In the genomic region with DNA sequence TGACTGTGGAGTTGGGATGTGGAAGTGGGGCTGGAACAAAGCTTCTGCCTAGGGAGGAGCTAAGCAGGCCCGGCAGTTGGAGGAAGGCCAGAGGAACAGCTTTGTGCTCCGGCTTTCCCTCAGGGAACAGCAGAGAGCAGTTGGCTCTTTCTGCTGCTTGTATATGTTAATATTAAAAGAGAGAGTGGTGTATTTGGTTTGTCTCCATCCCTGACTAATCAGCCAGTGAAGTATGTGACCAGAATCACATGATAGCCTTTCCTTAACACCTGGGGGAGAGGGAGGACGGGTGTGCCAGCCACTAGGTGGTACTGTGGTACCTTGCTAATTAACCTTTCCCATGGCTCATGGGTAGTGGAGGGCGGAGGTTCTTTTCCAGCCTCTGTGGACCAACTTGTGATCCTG, we compare ENCODE assay signal across 9 cellular contexts. TPM values are rescaled to one million over a fixed set of nuclear protein-coding genes. Genes with fewer than 3 reads are reported as not detected.
DNase-seq lines count a peak whose midpoint lies in the region; ATAC-seq, FAIRE-seq and TF ChIP-seq lines count a peak whose summit lies in the region.
"Had no signal": no experiment of that assay in that cellular context is flagged by ENCODE, and none has a peak within 500 bp of the region (broad histone marks: within the 10 kb centered on the region; RNA-seq: fewer than 3 reads in every experiment).

No MANE protein-coding gene starts in this region.

- DNase-seq in Caki2 (ENCODE audit: low read depth), result peak; percentile 92
- peak; percentile 49 for DNase-seq in RPMI8226
- peak; percentile 53 to 76 for DNase-seq in breast epithelium (ENCODE audit: low spot score in 2 of 2)
- peak; percentile 49 for DNase-seq in HepG2 (ENCODE audit: low spot score)
- DNase-seq in SKM-1 treated with dmso at 0.1 percent for 144 hours (lab: John Stamatoyannopoulos, UW; ENCODE audit: unreplicated experiment), result no peak

- H3K4me3 ChIP-seq in HUES48 (ENCODE audit: low read depth, low read length), result no peak overlapping the region
- H3K4me3 ChIP-seq in breast epithelium, result no peak overlapping the region
- H3K4me3 ChIP-seq in HepG2 (replicated peaks in 1 of 3; ENCODE audit: insufficient read depth in 1 of 3, low read depth in 2 of 3, low read length in 3 of 3), result no peak overlapping the region
- H3K4me3 ChIP-seq: SJSA1 had no signal

- peak; percentile 71 for TF ChIP-seq RAD21 in HepG2 (CRISPR knock-in tag; IDR thresholded peaks at IDR 0.05)

- H3K4me2 ChIP-seq in HepG2 (ENCODE audit: low read depth, low read length), result no peak overlapping the region

- WGBS in HepG2 (ENCODE audit: low lambda C conversion rate), result 83% methylated on average over 4 of the region's 4 CpGs

- TF ChIP-seq POLR2A in breast epithelium (IDR thresholded peaks at IDR 0.05), result no peak
- peak in 1 of 2 experiments; percentile 20; a peak in 2 of 4 replicates for TF ChIP-seq POLR2A in HepG2 (IDR thresholded peaks at IDR 0.05; ENCODE audit: insufficient read depth in 1 of 2, low read depth in 2 of 2, low read length in 2 of 2)

- no peaks in the 10 kb centered on the region for H3K9me3 ChIP-seq in HUES48 (ENCODE audit: control insufficient read depth, insufficient read depth, low read length)
- H3K9me3 ChIP-seq in breast epithelium, result no peaks in the 10 kb centered on the region
- H3K9me3 ChIP-seq in HepG2 (ENCODE audit: low read length), result no peaks in the 10 kb centered on the region
- H3K9me3 ChIP-seq: SJSA1 had no signal

- no peak overlapping the region for H2AFZ ChIP-seq in HepG2 (ENCODE audit: low read length)

- no peaks in the 10 kb centered on the region for H4K20me1 ChIP-seq in HepG2 (ENCODE audit: insufficient read depth, low read length)

- H3K79me2 ChIP-seq in HepG2 (ENCODE audit: insufficient read depth, low read length), result no peaks in the 10 kb centered on the region

- H3K36me3 ChIP-seq in HUES48 (ENCODE audit: control insufficient read depth, insufficient read depth, low read length) (peaks cover 57% of the 10 kb centered on the region), breast epithelium (peaks cover 7% of the 10 kb centered on the region), HepG2 (replicated peaks in 1 of 2; ENCODE audit: control insufficient read depth in 1 of 2, insufficient read depth in 2 of 2, low read length in 2 of 2) (peaks cover 26 to 59% of the 10 kb centered on the region in 2 experiments)

- H3K27me3 ChIP-seq in HUES48 (ENCODE audit: control insufficient read depth, insufficient read depth, low read length), result no peaks in the 10 kb centered on the region
- no peaks in the 10 kb centered on the region for H3K27me3 ChIP-seq in breast epithelium
- no peaks in the 10 kb centered on the region for H3K27me3 ChIP-seq in HepG2 (ENCODE audit: control insufficient read depth in 1 of 2, insufficient read depth in 2 of 2, low read length in 2 of 2)
- H3K27me3 ChIP-seq: SJSA1 had no signal

- peak in 2 of 3 donors; percentile 32 to 62 for TF ChIP-seq CTCF in breast epithelium (IDR thresholded peaks at IDR 0.05)
- peak; percentile 81 for TF ChIP-seq CTCF in HepG2 (CRISPR knock-in tag; IDR thresholded peaks at IDR 0.05)

- peak; percentile 72 for FAIRE-seq in HepG2 (lab: Jason Lieb, UNC)

- in situ Hi-C loops in Caki2 (cut with HindIII; ENCODE audit: low pct_unique_long_range_greater_than_20kb, low sequenced_read_pairs), result no loop called here
- in situ Hi-C loops in HepG2 (cut with HindIII; ENCODE audit: extremely low pct_ligation_motif_present, low pct_unique_long_range_greater_than_20kb), result loop anchor here (25.0 kb wide), 1 partner anchor 258 kb away; the partner anchor contains the start of gene PARL

- intact Hi-C loops in breast epithelium (cut with DNase I; ENCODE audit: low total_unique reads) (no loop called here), HepG2 (cut with micrococcal nuclease; ENCODE audit: unreplicated experiment) (loop anchor here (1.0 to 5.0 kb wide), 2 partner anchors 42 to 97 kb away; partner anchors contain the start of gene ABCF3)

- POLR2A ChIA-PET in HepG2 (lab: Yijun Ruan, JAX), result interaction anchor here (0.8 to 1.2 kb wide), 5 partner anchors 10 to 97 kb away, joined by 3 to 7 read pairs (median 4); partner anchors contain the start of genes ABCF3, DVL3 and EIF2B5

- H3K4me1 ChIP-seq in HUES48 (ENCODE audit: control insufficient read depth, insufficient read depth, low read length) (no peaks in the 10 kb centered on the region), breast epithelium (no peaks in the 10 kb centered on the region), HepG2 (ENCODE audit: insufficient read depth, low read length) (peaks cover 7% of the 10 kb centered on the region)
- H3K4me1 ChIP-seq: SJSA1 had no signal

- CTCF ChIA-PET in HepG2 (lab: Yijun Ruan, JAX; ENCODE audit: low intra/inter-chr PET ratio, low total read pairs), result interaction anchor here (1.1 kb wide), 1 partner anchor 144 kb away, joined by 3 read pairs; no protein-coding TSS in a partner anchor

- no TSS peak for BruUV-seq in HepG2 (replicated peaks; lab: Mats Ljungman, UMichigan)

- ATAC-seq in HepG2 (peak; percentile 80), GM18498 (IDR thresholded peaks at IDR 0.05; ENCODE audit: unreplicated experiment) (no peak), GM21723 (IDR thresholded peaks at IDR 0.05; ENCODE audit: unreplicated experiment) (no peak)

- H3K9ac ChIP-seq in HUES48 (ENCODE audit: low read depth, low read length) (no peak overlapping the region), HepG2 (ENCODE audit: insufficient read depth, low read depth, low read length) (no peak overlapping the region)

- peak overlapping the region; percentile 8 for H3K27ac ChIP-seq in HUES48 (ENCODE audit: low read depth, low read length)
- H3K27ac ChIP-seq in breast epithelium, result peak overlapping the region; percentile 13 to 50
- no peak overlapping the region for H3K27ac ChIP-seq in HepG2 (ENCODE audit: extremely low read length, insufficient read depth, low read length)
- H3K27ac ChIP-seq: SJSA1 had no signal

- TF ChIP-seq EP300 in HepG2 (IDR thresholded peaks at IDR 0.05; ENCODE audit: low read depth in 2 of 2, low read length in 2 of 2), result no peak
- TF ChIP-seq EP300 in HepG2 (CRISPR knock-in tag; IDR thresholded peaks at IDR 0.05; ENCODE audit: borderline replicate concordance), result no peak

RNA-seq across cellular contexts. Expression of gene EIF2B5, which starts 10.0 kb away (rescaled TPM):
- 43.1 and 50.5 TPM in 2 replicates for total RNA-seq in Caki2 (2014; rRNA removed; shearing (Covaris generic); ENCODE audit: low replicate concordance)
- total RNA-seq in breast epithelium, result 10 to 100 TPM; 37.3 to 62.3 (median 50.1) TPM
- total RNA-seq in HepG2 (2016; rRNA removed; fragmentation: Illumina TruSeq; extraction: Trizol), result 60.2 and 60.3 TPM in 2 replicates
- total RNA-seq in HepG2 (2016; cell fraction: cytosol; rRNA removed; fragmentation: Illumina TruSeq; extraction: Trizol; ENCODE audit: low read depth), result 13.3 and 14.4 TPM in 2 replicates
- total RNA-seq in HepG2 (2016; cell fraction: insoluble cytoplasmic fraction; rRNA removed; fragmentation: Illumina TruSeq; extraction: Trizol), result 56.4 and 59.3 TPM in 2 replicates
- 25.4 and 30.0 TPM in 2 replicates for total RNA-seq in HepG2 (2016; cell fraction: membrane; rRNA removed; fragmentation: Illumina TruSeq; extraction: Trizol)
- 46.2 and 46.9 TPM in 2 replicates for total RNA-seq in HepG2 (2016; cell fraction: nucleus; rRNA removed; fragmentation: Illumina TruSeq; extraction: Trizol)
- polyA plus RNA-seq in HepG2 (2011; rRNA removed), result 38.4 and 42.2 TPM in 2 replicates
- polyA plus RNA-seq in HepG2 (2011; cell fraction: cytosol; rRNA removed), result 31.2 and 31.6 TPM in 2 replicates
- polyA plus RNA-seq in HepG2 (2011; cell fraction: nucleus; rRNA removed), result 105 and 110 TPM in 2 replicates
- 31.8 and 34.3 TPM in 2 replicates for polyA plus RNA-seq in HepG2 (2012)
- polyA plus RNA-seq in HepG2 (2016; cell fraction: cytosol; fragmentation: Illumina TruSeq; extraction: Trizol; ENCODE audit: low read depth), result 12.5 and 14.4 TPM in 2 replicates
- polyA plus RNA-seq in HepG2 (2016; cell fraction: insoluble cytoplasmic fraction; fragmentation: Illumina TruSeq; extraction: Trizol; ENCODE audit: low read depth), result 49.2 and 49.4 TPM in 2 replicates
- polyA plus RNA-seq in HepG2 (2016; cell fraction: membrane; fragmentation: Illumina TruSeq; extraction: Trizol; ENCODE audit: low read depth), result 17.8 and 21.2 TPM in 2 replicates
- polyA plus RNA-seq in HepG2 (2016; cell fraction: nucleus; fragmentation: Illumina TruSeq; extraction: Trizol; ENCODE audit: insufficient read depth, low read depth), result 79.9 and 81.6 TPM in 2 replicates
- 63.6 and 87.1 TPM in 2 replicates for polyA minus RNA-seq in HepG2 (2011; rRNA and poly(A)+ RNA removed; ENCODE audit: low replicate concordance)
- polyA minus RNA-seq in HepG2 (2011; cell fraction: cytosol; rRNA and poly(A)+ RNA removed), result 14.2 and 16.3 TPM in 2 replicates
- 53.6 and 66.0 TPM in 2 replicates for polyA minus RNA-seq in HepG2 (2011; cell fraction: nucleus; rRNA and poly(A)+ RNA removed)

RNA-seq across cellular contexts. Expression of gene DVL3, which starts 10.1 kb away (rescaled TPM):
- 28.8 and 45.6 TPM in 2 replicates for total RNA-seq in Caki2 (2014; rRNA removed; shearing (Covaris generic); ENCODE audit: low replicate concordance)
- total RNA-seq in breast epithelium (10 to 100 TPM; 35.7 to 40.2 (median 36.1) TPM), HepG2 (2016; rRNA removed; fragmentation: Illumina TruSeq; extraction: Trizol) (25.4 and 29.0 TPM in 2 replicates)
- 23.8 and 24.8 TPM in 2 replicates for total RNA-seq in HepG2 (2016; cell fraction: cytosol; rRNA removed; fragmentation: Illumina TruSeq; extraction: Trizol; ENCODE audit: low read depth)
- total RNA-seq in HepG2 (2016; cell fraction: insoluble cytoplasmic fraction; rRNA removed; fragmentation: Illumina TruSeq; extraction: Trizol), result 20.5 and 27.5 TPM in 2 replicates
- 52.6 and 55.8 TPM in 2 replicates for total RNA-seq in HepG2 (2016; cell fraction: membrane; rRNA removed; fragmentation: Illumina TruSeq; extraction: Trizol)
- total RNA-seq in HepG2 (2016; cell fraction: nucleus; rRNA removed; fragmentation: Illumina TruSeq; extraction: Trizol), result 28.8 and 35.1 TPM in 2 replicates
- 36.1 and 42.9 TPM in 2 replicates for polyA plus RNA-seq in HepG2 (2011; rRNA removed)
- polyA plus RNA-seq in HepG2 (2011; cell fraction: cytosol; rRNA removed), result 18.8 and 21.5 TPM in 2 replicates
- 166 and 190 TPM in 2 replicates for polyA plus RNA-seq in HepG2 (2011; cell fraction: nucleus; rRNA removed)
- 37.1 and 38.4 TPM in 2 replicates for polyA plus RNA-seq in HepG2 (2012)
- 40.0 and 43.8 TPM in 2 replicates for polyA plus RNA-seq in HepG2 (2016; cell fraction: cytosol; fragmentation: Illumina TruSeq; extraction: Trizol; ENCODE audit: low read depth)
- polyA plus RNA-seq in HepG2 (2016; cell fraction: insoluble cytoplasmic fraction; fragmentation: Illumina TruSeq; extraction: Trizol; ENCODE audit: low read depth), result 28.4 and 42.1 TPM in 2 replicates
- polyA plus RNA-seq in HepG2 (2016; cell fraction: membrane; fragmentation: Illumina TruSeq; extraction: Trizol; ENCODE audit: low read depth), result 59.8 and 69.8 TPM in 2 replicates
- polyA plus RNA-seq in HepG2 (2016; cell fraction: nucleus; fragmentation: Illumina TruSeq; extraction: Trizol; ENCODE audit: insufficient read depth, low read depth), result 134 and 135 TPM in 2 replicates
- 62.6 and 62.7 TPM in 2 replicates for polyA minus RNA-seq in HepG2 (2011; rRNA and poly(A)+ RNA removed; ENCODE audit: low replicate concordance)
- 24.4 and 29.1 TPM in 2 replicates for polyA minus RNA-seq in HepG2 (2011; cell fraction: cytosol; rRNA and poly(A)+ RNA removed)
- 50.5 and 58.6 TPM in 2 replicates for polyA minus RNA-seq in HepG2 (2011; cell fraction: nucleus; rRNA and poly(A)+ RNA removed)

RNA-seq across cellular contexts. Expression of gene AP2M1, which starts 29.5 kb away (rescaled TPM):
- total RNA-seq in Caki2 (2014; rRNA removed; shearing (Covaris generic); ENCODE audit: low replicate concordance), result 712 and 818 TPM in 2 replicates
- total RNA-seq in breast epithelium (100 to 1,000 TPM; 195 to 240 (median 204) TPM), HepG2 (2016; rRNA removed; fragmentation: Illumina TruSeq; extraction: Trizol) (124 and 126 TPM in 2 replicates)
- total RNA-seq in HepG2 (2016; cell fraction: cytosol; rRNA removed; fragmentation: Illumina TruSeq; extraction: Trizol; ENCODE audit: low read depth), result 72.2 and 73.9 TPM in 2 replicates
- total RNA-seq in HepG2 (2016; cell fraction: insoluble cytoplasmic fraction; rRNA removed; fragmentation: Illumina TruSeq; extraction: Trizol), result 120 and 132 TPM in 2 replicates
- 105 and 110 TPM in 2 replicates for total RNA-seq in HepG2 (2016; cell fraction: membrane; rRNA removed; fragmentation: Illumina TruSeq; extraction: Trizol)
- total RNA-seq in HepG2 (2016; cell fraction: nucleus; rRNA removed; fragmentation: Illumina TruSeq; extraction: Trizol), result 55.3 and 71.0 TPM in 2 replicates
- polyA plus RNA-seq in HepG2 (2011; rRNA removed), result 146 and 189 TPM in 2 replicates
- 105 and 107 TPM in 2 replicates for polyA plus RNA-seq in HepG2 (2011; cell fraction: cytosol; rRNA removed)
- polyA plus RNA-seq in HepG2 (2011; cell fraction: nucleus; rRNA removed), result 190 and 200 TPM in 2 replicates
- 119 and 172 TPM in 2 replicates for polyA plus RNA-seq in HepG2 (2012)
- 89.6 and 102 TPM in 2 replicates for polyA plus RNA-seq in HepG2 (2016; cell fraction: cytosol; fragmentation: Illumina TruSeq; extraction: Trizol; ENCODE audit: low read depth)
- polyA plus RNA-seq in HepG2 (2016; cell fraction: insoluble cytoplasmic fraction; fragmentation: Illumina TruSeq; extraction: Trizol; ENCODE audit: low read depth), result 155 and 182 TPM in 2 replicates
- polyA plus RNA-seq in HepG2 (2016; cell fraction: membrane; fragmentation: Illumina TruSeq; extraction: Trizol; ENCODE audit: low read depth), result 110 and 116 TPM in 2 replicates
- polyA plus RNA-seq in HepG2 (2016; cell fraction: nucleus; fragmentation: Illumina TruSeq; extraction: Trizol; ENCODE audit: insufficient read depth, low read depth), result 139 and 149 TPM in 2 replicates
- polyA minus RNA-seq in HepG2 (2011; rRNA and poly(A)+ RNA removed; ENCODE audit: low replicate concordance), result 177 and 651 TPM in 2 replicates
- polyA minus RNA-seq in HepG2 (2011; cell fraction: cytosol; rRNA and poly(A)+ RNA removed), result 51.9 and 58.8 TPM in 2 replicates
- polyA minus RNA-seq in HepG2 (2011; cell fraction: nucleus; rRNA and poly(A)+ RNA removed), result 68.9 and 87.9 TPM in 2 replicates

RNA-seq across cellular contexts. Expression of gene ABCF3, which starts 40.9 kb away (rescaled TPM):
- total RNA-seq in Caki2 (2014; rRNA removed; shearing (Covaris generic); ENCODE audit: low replicate concordance), result 52.1 and 65.6 TPM in 2 replicates
- 10 to 100 TPM; 59.4 to 77.4 (median 71.8) TPM for total RNA-seq in breast epithelium
- 32.7 and 38.8 TPM in 2 replicates for total RNA-seq in HepG2 (2016; rRNA removed; fragmentation: Illumina TruSeq; extraction: Trizol)
- 7.0 and 8.6 TPM in 2 replicates for total RNA-seq in HepG2 (2016; cell fraction: cytosol; rRNA removed; fragmentation: Illumina TruSeq; extraction: Trizol; ENCODE audit: low read depth)
- 30.5 and 38.2 TPM in 2 replicates for total RNA-seq in HepG2 (2016; cell fraction: insoluble cytoplasmic fraction; rRNA removed; fragmentation: Illumina TruSeq; extraction: Trizol)
- total RNA-seq in HepG2 (2016; cell fraction: membrane; rRNA removed; fragmentation: Illumina TruSeq; extraction: Trizol), result 9.7 and 13.0 TPM in 2 replicates
- 31.0 and 40.0 TPM in 2 replicates for total RNA-seq in HepG2 (2016; cell fraction: nucleus; rRNA removed; fragmentation: Illumina TruSeq; extraction: Trizol)
- 46.5 and 48.2 TPM in 2 replicates for polyA plus RNA-seq in HepG2 (2011; rRNA removed)
- polyA plus RNA-seq in HepG2 (2011; cell fraction: cytosol; rRNA removed), result 30.2 and 39.9 TPM in 2 replicates
- 164 and 188 TPM in 2 replicates for polyA plus RNA-seq in HepG2 (2011; cell fraction: nucleus; rRNA removed)
- 28.3 and 31.4 TPM in 2 replicates for polyA plus RNA-seq in HepG2 (2012)
- polyA plus RNA-seq in HepG2 (2016; cell fraction: cytosol; fragmentation: Illumina TruSeq; extraction: Trizol; ENCODE audit: low read depth), result 4.3 TPM in 2 replicates
- 30.4 and 34.2 TPM in 2 replicates for polyA plus RNA-seq in HepG2 (2016; cell fraction: insoluble cytoplasmic fraction; fragmentation: Illumina TruSeq; extraction: Trizol; ENCODE audit: low read depth)
- polyA plus RNA-seq in HepG2 (2016; cell fraction: membrane; fragmentation: Illumina TruSeq; extraction: Trizol; ENCODE audit: low read depth), result 5.7 and 8.3 TPM in 2 replicates
- polyA plus RNA-seq in HepG2 (2016; cell fraction: nucleus; fragmentation: Illumina TruSeq; extraction: Trizol; ENCODE audit: insufficient read depth, low read depth), result 92.9 and 103 TPM in 2 replicates
- 79.8 and 202 TPM in 2 replicates for polyA minus RNA-seq in HepG2 (2011; rRNA and poly(A)+ RNA removed; ENCODE audit: low replicate concordance)
- polyA minus RNA-seq in HepG2 (2011; cell fraction: cytosol; rRNA and poly(A)+ RNA removed), result 25.1 and 28.6 TPM in 2 replicates
- 71.1 and 80.3 TPM in 2 replicates for polyA minus RNA-seq in HepG2 (2011; cell fraction: nucleus; rRNA and poly(A)+ RNA removed)

RNA-seq across cellular contexts. Expression of gene HTR3E, which starts 48.3 kb away (rescaled TPM):
- not detected in 2 replicates for total RNA-seq in Caki2 (2014; rRNA removed; shearing (Covaris generic); ENCODE audit: low replicate concordance)
- not detected for total RNA-seq in breast epithelium
- not detected in 2 replicates for total RNA-seq in HepG2 (2016; rRNA removed; fragmentation: Illumina TruSeq; extraction: Trizol)
- total RNA-seq in HepG2 (2016; cell fraction: cytosol; rRNA removed; fragmentation: Illumina TruSeq; extraction: Trizol; ENCODE audit: low read depth), result not detected in 2 replicates
- total RNA-seq in HepG2 (2016; cell fraction: insoluble cytoplasmic fraction; rRNA removed; fragmentation: Illumina TruSeq; extraction: Trizol), result not detected in 2 replicates
- not detected in 2 replicates for total RNA-seq in HepG2 (2016; cell fraction: membrane; rRNA removed; fragmentation: Illumina TruSeq; extraction: Trizol)
- total RNA-seq in HepG2 (2016; cell fraction: nucleus; rRNA removed; fragmentation: Illumina TruSeq; extraction: Trizol), result not detected in 2 replicates
- polyA plus RNA-seq in HepG2 (2011; rRNA removed), result not detected in 2 replicates
- polyA plus RNA-seq in HepG2 (2011; cell fraction: cytosol; rRNA removed), result not detected in 2 replicates
- polyA plus RNA-seq in HepG2 (2011; cell fraction: nucleus; rRNA removed), result not detected in 2 replicates
- polyA plus RNA-seq in HepG2 (2012), result not detected in 2 replicates
- not detected in 2 replicates for polyA plus RNA-seq in HepG2 (2016; cell fraction: cytosol; fragmentation: Illumina TruSeq; extraction: Trizol; ENCODE audit: low read depth)
- not detected in 2 replicates for polyA plus RNA-seq in HepG2 (2016; cell fraction: insoluble cytoplasmic fraction; fragmentation: Illumina TruSeq; extraction: Trizol; ENCODE audit: low read depth)
- polyA plus RNA-seq in HepG2 (2016; cell fraction: membrane; fragmentation: Illumina TruSeq; extraction: Trizol; ENCODE audit: low read depth), result not detected in 2 replicates
- polyA plus RNA-seq in HepG2 (2016; cell fraction: nucleus; fragmentation: Illumina TruSeq; extraction: Trizol; ENCODE audit: insufficient read depth, low read depth), result not detected in 2 replicates
- polyA minus RNA-seq in HepG2 (2011; rRNA and poly(A)+ RNA removed; ENCODE audit: low replicate concordance), result not detected in 2 replicates
- not detected in 2 replicates for polyA minus RNA-seq in HepG2 (2011; cell fraction: cytosol; rRNA and poly(A)+ RNA removed)
- not detected in 2 replicates for polyA minus RNA-seq in HepG2 (2011; cell fraction: nucleus; rRNA and poly(A)+ RNA removed)
- total RNA-seq: SJSA1 had no signal
